ENCODE assay signal across 1 cellular context in genomic region chr6:12348530-12349511, GRCh38.
TF ChIP-seq lines count a peak whose summit lies in the region.

No MANE protein-coding gene starts in this region.

TF ChIP-seq in GM23338, 12 proteins besides CTCF, POLR2A, EP300 and RAD21 (continued from another document):
- no peak for TF ChIP-seq EZH2 (IDR thresholded peaks at IDR 0.05; ENCODE audit: low read depth, unreplicated experiment)
- no peak for TF ChIP-seq CREB1 (CRISPR knock-in tag; IDR thresholded peaks at IDR 0.05; ENCODE audit: low read depth)
- TF ChIP-seq NANOG (IDR thresholded peaks at IDR 0.05; ENCODE audit: borderline replicate concordance) = no peak
- TF ChIP-seq ZNF331 (CRISPR knock-in tag; IDR thresholded peaks at IDR 0.05; ENCODE audit: low read depth) = no peak
- no peak for TF ChIP-seq EZH2phosphoT487 (IDR thresholded peaks at IDR 0.05; ENCODE audit: unreplicated experiment)
- TF ChIP-seq ZNF114 (CRISPR knock-in tag; IDR thresholded peaks at IDR 0.05) = no peak
- TF ChIP-seq ETS1 (IDR thresholded peaks at IDR 0.05) = no peak
- TF ChIP-seq STAT1 (IDR thresholded peaks at IDR 0.05; ENCODE audit: unreplicated experiment) = no peak
TF ChIP-seq in GM23338: peak in this region for 0.
